21 cellular contexts compared by ENCODE assay signal in genomic region chr10:132611026-132611910, GRCh38.
DNase-seq lines count a peak whose midpoint lies in the region; ATAC-seq and TF ChIP-seq lines count a peak whose summit lies in the region.
"Had no signal": no experiment of that assay in that cellular context is flagged by ENCODE, and none has a peak within 500 bp of the region (broad histone marks: within the 10 kb centered on the region; RNA-seq: fewer than 3 reads in every experiment).

No MANE protein-coding gene starts in this region.

- no peak for TF ChIP-seq POLR2A in Peyer's patch (IDR thresholded peaks at IDR 0.05)
- no peak for TF ChIP-seq POLR2A in gastroesophageal sphincter (IDR thresholded peaks at IDR 0.05)

- no peaks in the 10 kb centered on the region for H3K9me3 ChIP-seq in Peyer's patch
- no peaks in the 10 kb centered on the region for H3K9me3 ChIP-seq in gastroesophageal sphincter
- H3K9me3 ChIP-seq: HAP-1, prostate gland, SJSA1, tibial nerve had no signal

- H3K36me3 ChIP-seq in Peyer's patch (peaks cover 0 to 9% (median 0%) of the 10 kb centered on the region in 3 donors), gastroesophageal sphincter (peaks cover 0 to 21% of the 10 kb centered on the region in 2 donors)
- H3K36me3 ChIP-seq: HAP-1, prostate gland, SJSA1 had no signal

- H3K27me3 ChIP-seq in Peyer's patch (no peaks in the 10 kb centered on the region), gastroesophageal sphincter (no peaks in the 10 kb centered on the region)
- H3K27me3 ChIP-seq: SJSA1, tibial nerve had no signal

- POLR2A ChIA-PET in activated naive CD8-positive, alpha-beta T cell treated with anti-CD3 and anti-CD28 coated beads, Interleukin-2, amount 10 ng/mL, durations not matched to agents 7 days and 5 days (lab: Charles Lee) = no interaction called here

- H3K36me3 Mint-ChIP-seq in activated naive CD8-positive, alpha-beta T cell treated with anti-CD3 and anti-CD28 coated beads, Interleukin-2, amount 10 ng/mL, durations not matched to agents 7 days and 5 days = peaks cover 17% of the 10 kb centered on the region
- H3K36me3 Mint-ChIP-seq in activated naive CD8-positive, alpha-beta T cell treated with anti-CD3 and anti-CD28 coated beads, Interleukin-2, amount 50 U/mL, for 24 hours (ENCODE audit: low read depth) = peaks cover 7% of the 10 kb centered on the region
- peaks cover 30 to 32% of the 10 kb centered on the region in 2 donors for H3K36me3 Mint-ChIP-seq in stimulated activated naive B cell treated with anti-CD40 and anti-IgM and Interleukin-4, amounts not matched to agents 10 μg/mL and 1 μg/mL and 100 μg/mL, for 72 hours

- TF ChIP-seq CTCF in Peyer's patch (IDR thresholded peaks at IDR 0.05) (no peak), gastroesophageal sphincter (IDR thresholded peaks at IDR 0.05) (no peak)

- WGBS in gastroesophageal sphincter (ENCODE audit: low coverage in 1 of 2), 2 donors = 84 to 91% methylated on average over 4 of the region's 5 CpGs

- no peak for DNase-seq in activated naive CD8-positive, alpha-beta T cell treated with anti-CD3 and anti-CD28 coated beads, Interleukin-2, amount 10 ng/mL, durations not matched to agents 7 days and 5 days
- DNase-seq in activated naive CD8-positive, alpha-beta T cell treated with anti-CD3 and anti-CD28 coated beads, Interleukin-2, amount 50 U/mL, for 24 hours = no peak
- DNase-seq in Peyer's patch (peak in 2 of 3 donors; percentile 36 to 42), NCI-H1092 treated with DMSO at 0.1 percent for 48 hours (lab: John Stamatoyannopoulos, UW) (no peak), HuH-7 (ENCODE audit: low spot score) (no peak)
- no peak for DNase-seq in stimulated activated naive B cell treated with anti-CD40 and anti-IgM and Interleukin-4, amounts not matched to agents 10 μg/mL and 1 μg/mL and 100 μg/mL, for 72 hours
- DNase-seq: DND-41; left cardiac atrium; NCI-H1930; NCI-H226; PC-9; stimulated activated naive CD4-positive, alpha-beta T cell treated with Interleukin-2 at 50 U/mL for 16 hours had no signal

- H3K27me3 Mint-ChIP-seq in activated naive CD8-positive, alpha-beta T cell treated with anti-CD3 and anti-CD28 coated beads, Interleukin-2, amount 10 ng/mL, durations not matched to agents 7 days and 5 days = no peaks in the 10 kb centered on the region
- peaks cover 2% of the 10 kb centered on the region for H3K27me3 Mint-ChIP-seq in activated naive CD8-positive, alpha-beta T cell treated with anti-CD3 and anti-CD28 coated beads, Interleukin-2, amount 50 U/mL, for 24 hours
- no peaks in the 10 kb centered on the region for H3K27me3 Mint-ChIP-seq in stimulated activated naive B cell treated with anti-CD40 and anti-IgM and Interleukin-4, amounts not matched to agents 10 μg/mL and 1 μg/mL and 100 μg/mL, for 72 hours

- TF ChIP-seq EP300 in gastroesophageal sphincter (IDR thresholded peaks at IDR 0.05) = no peak

- H3K9me3 Mint-ChIP-seq in activated naive CD8-positive, alpha-beta T cell treated with anti-CD3 and anti-CD28 coated beads, Interleukin-2, amount 10 ng/mL, durations not matched to agents 7 days and 5 days = peaks cover 5% of the 10 kb centered on the region
- peaks cover 9% of the 10 kb centered on the region for H3K9me3 Mint-ChIP-seq in activated naive CD8-positive, alpha-beta T cell treated with anti-CD3 and anti-CD28 coated beads, Interleukin-2, amount 50 U/mL, for 24 hours
- peaks cover under 1 to 6% of the 10 kb centered on the region in 2 donors for H3K9me3 Mint-ChIP-seq in stimulated activated naive B cell treated with anti-CD40 and anti-IgM and Interleukin-4, amounts not matched to agents 10 μg/mL and 1 μg/mL and 100 μg/mL, for 72 hours
- H3K9me3 Mint-ChIP-seq: endodermal cell, neural crest cell had no signal

- H3K4me3 ChIP-seq in Peyer's patch (no peak overlapping the region), gastroesophageal sphincter (no peak overlapping the region)
- H3K4me3 ChIP-seq: HAP-1, PC-9, prostate gland, SJSA1, tibial nerve had no signal

- H3K4me1 ChIP-seq in Peyer's patch (peaks cover 0 to 25% (median 0%) of the 10 kb centered on the region in 4 donors), gastroesophageal sphincter (peaks cover 0 to 97% (median 22%) of the 10 kb centered on the region in 3 donors)
- H3K4me1 ChIP-seq: HAP-1, SJSA1 had no signal

- H3K4me3 Mint-ChIP-seq in activated naive CD8-positive, alpha-beta T cell treated with anti-CD3 and anti-CD28 coated beads, Interleukin-2, amount 10 ng/mL, durations not matched to agents 7 days and 5 days = no peak overlapping the region
- H3K4me3 Mint-ChIP-seq in activated naive CD8-positive, alpha-beta T cell treated with anti-CD3 and anti-CD28 coated beads, Interleukin-2, amount 50 U/mL, for 24 hours = no peak overlapping the region
- no peak overlapping the region for H3K4me3 Mint-ChIP-seq in stimulated activated naive B cell treated with anti-CD40 and anti-IgM and Interleukin-4, amounts not matched to agents 10 μg/mL and 1 μg/mL and 100 μg/mL, for 72 hours
- H3K4me3 Mint-ChIP-seq: endodermal cell, neural crest cell had no signal

- peaks cover 10% of the 10 kb centered on the region for H3K4me1 Mint-ChIP-seq in activated naive CD8-positive, alpha-beta T cell treated with anti-CD3 and anti-CD28 coated beads, Interleukin-2, amount 10 ng/mL, durations not matched to agents 7 days and 5 days
- H3K4me1 Mint-ChIP-seq in activated naive CD8-positive, alpha-beta T cell treated with anti-CD3 and anti-CD28 coated beads, Interleukin-2, amount 50 U/mL, for 24 hours = peaks cover 28% of the 10 kb centered on the region
- peaks cover 30 to 54% of the 10 kb centered on the region in 2 donors for H3K4me1 Mint-ChIP-seq in stimulated activated naive B cell treated with anti-CD40 and anti-IgM and Interleukin-4, amounts not matched to agents 10 μg/mL and 1 μg/mL and 100 μg/mL, for 72 hours

- H3K27ac Mint-ChIP-seq in activated naive CD8-positive, alpha-beta T cell treated with anti-CD3 and anti-CD28 coated beads, Interleukin-2, amount 10 ng/mL, durations not matched to agents 7 days and 5 days = peak overlapping the region; percentile 26
- H3K27ac Mint-ChIP-seq in activated naive CD8-positive, alpha-beta T cell treated with anti-CD3 and anti-CD28 coated beads, Interleukin-2, amount 50 U/mL, for 24 hours = no peak overlapping the region
- H3K27ac Mint-ChIP-seq in stimulated activated naive B cell treated with anti-CD40 and anti-IgM and Interleukin-4, amounts not matched to agents 10 μg/mL and 1 μg/mL and 100 μg/mL, for 72 hours = peak overlapping the region; percentile 81
- H3K27ac Mint-ChIP-seq: endodermal cell had no signal

- no peak for ATAC-seq in activated naive CD8-positive, alpha-beta T cell treated with anti-CD3 and anti-CD28 coated beads, Interleukin-2, amount 10 ng/mL, durations not matched to agents 7 days and 5 days (ENCODE audit: low read depth)
- no peak for ATAC-seq in activated naive CD8-positive, alpha-beta T cell treated with anti-CD3 and anti-CD28 coated beads, Interleukin-2, amount 50 U/mL, for 24 hours
- no peak for ATAC-seq in gastroesophageal sphincter
- no peak for ATAC-seq in stimulated activated naive B cell treated with anti-CD40 and anti-IgM and Interleukin-4, amounts not matched to agents 10 μg/mL and 1 μg/mL and 100 μg/mL, for 72 hours (replicated peaks)
- ATAC-seq: left cardiac atrium had no signal

- H3K27ac ChIP-seq in Peyer's patch (no peak overlapping the region), gastroesophageal sphincter (peak overlapping the region in 3 of 4 donors; percentile 34 to 63 (median 61))
- H3K27ac ChIP-seq: KMS-11, PC-9, SJSA1, tibial nerve, VCaP had no signal

Comparison
In these comparisons a context has a peak if more than half of its experiments do, and no peak if none do; other contexts are left out.
1. DNase-seq: peak in Peyer's patch (2 of 3); none in activated naive CD8-positive, alpha-beta T cell treated with anti-CD3 and anti-CD28 coated beads, Interleukin-2, amount 10 ng/mL, durations not matched to agents 7 days and 5 days (single experiment), activated naive CD8-positive, alpha-beta T cell treated with anti-CD3 and anti-CD28 coated beads, Interleukin-2, amount 50 U/mL, for 24 hours (single experiment), stimulated activated naive B cell treated with anti-CD40 and anti-IgM and Interleukin-4, amounts not matched to agents 10 μg/mL and 1 μg/mL and 100 μg/mL, for 72 hours (single experiment), NCI-H1092 treated with DMSO at 0.1 percent for 48 hours (single experiment) and HuH-7 (single experiment).
2. H3K27ac ChIP-seq: peak in gastroesophageal sphincter (3 of 4); none in Peyer's patch (0 of 4).